Comparison of ENCODE assay signal across 24 cellular contexts in the genomic region with DNA sequence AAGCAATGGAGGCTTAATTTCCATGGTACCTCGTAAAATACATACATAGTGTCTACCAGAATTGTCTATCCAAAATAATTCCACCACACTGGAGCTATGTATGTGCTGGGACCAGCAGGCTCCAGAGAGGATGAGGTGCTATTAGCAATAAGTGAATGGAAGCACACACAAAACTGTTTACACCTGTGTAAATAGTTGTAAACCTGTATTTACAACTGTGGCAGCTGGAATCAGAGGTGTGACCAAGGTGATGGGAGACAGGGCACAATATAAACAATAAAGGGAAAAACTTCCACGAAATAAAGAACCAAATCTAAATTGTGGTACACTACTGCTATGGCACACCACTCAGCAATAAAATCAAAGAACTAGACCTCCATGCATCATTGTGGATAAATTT. TPM values are rescaled to one million over a fixed set of nuclear protein-coding genes. Genes with fewer than 3 reads are reported as not detected.
DNase-seq lines count a peak whose midpoint lies in the region; ATAC-seq and FAIRE-seq lines count a peak whose summit lies in the region.
"Had no signal": no experiment of that assay in that cellular context is flagged by ENCODE, and none has a peak within 500 bp of the region (broad histone marks: within the 10 kb centered on the region; RNA-seq: fewer than 3 reads in every experiment).

No MANE protein-coding gene starts in this region.

- POLR2A ChIA-PET in CD8-positive, alpha-beta memory T cell (lab: Charles Lee), result no interaction called here

- no peaks in the 10 kb centered on the region for H3K36me3 ChIP-seq in CD8-positive, alpha-beta memory T cell (ENCODE audit: insufficient read depth, low read length)
- H3K36me3 ChIP-seq in mesenchymal stem cell (ENCODE audit: control insufficient read depth in 1 of 2, insufficient read depth in 2 of 2, low read depth in 1 of 2, low read length in 2 of 2), result peaks cover 4 to 47% of the 10 kb centered on the region in 2 experiments

- peaks cover 49 to 79% (median 66%) of the 10 kb centered on the region in 3 donors for H3K4me1 Mint-ChIP-seq in CD8-positive, alpha-beta memory T cell

- DNase-seq in NCI-H1417 (lab: John Stamatoyannopoulos, UW) (peak in 2 of 3 experiments; percentile 2 to 28), NCI-H1417 treated with DMSO at 0.1 percent for 48 hours (lab: John Stamatoyannopoulos, UW) (no peak), NCI-H510A (lab: John Stamatoyannopoulos, UW) (peak; percentile 19), mesenchymal stem cell (no peak), HTR-8/SVneo (ENCODE audit: insufficient read length, low spot score) (no peak), GM19239 (ENCODE audit: insufficient read length, low spot score) (no peak)
- no peak for DNase-seq in CD8-positive, alpha-beta memory T cell
- DNase-seq: 8988T; activated CD4-positive, CD25-positive, alpha-beta regulatory T cell; activated gamma-delta T cell; effector CD4-positive, alpha-beta T cell; head of caudate nucleus; immature natural killer cell; Karpas-422; naive thymus-derived CD8-positive, alpha-beta T cell; NCI-H1092 treated with DMSO at 0.1 percent for 48 hours; NCI-H446; Right ventricle myocardium superior; stimulated activated CD8-positive, alpha-beta memory T cell treated with anti-CD3 and anti-CD28 coated beads, Interleukin-4, amount 100 ng/mL, for 48 hours; substantia nigra; T-cell had no signal

- no peak overlapping the region for H3K18ac ChIP-seq in mesenchymal stem cell (ENCODE audit: low read depth in 1 of 2, low read length in 2 of 2)

- no peak overlapping the region for H4K91ac ChIP-seq in mesenchymal stem cell (ENCODE audit: low read length)

- H2BK120ac ChIP-seq in mesenchymal stem cell (ENCODE audit: low read depth, low read length), result no peak overlapping the region

- H2BK15ac ChIP-seq in mesenchymal stem cell (ENCODE audit: low read depth, poor library complexity, severe bottlenecking), result no peak overlapping the region

- no peak overlapping the region for H4K8ac ChIP-seq in mesenchymal stem cell (ENCODE audit: low read length)

- H3K27ac Mint-ChIP-seq in CD8-positive, alpha-beta memory T cell, result peak overlapping the region in 4 of 8 donors; percentile 17 to 29 (median 20)

- H3K4me2 ChIP-seq in mesenchymal stem cell (ENCODE audit: low read length, poor library complexity, severe bottlenecking), result no peak overlapping the region
- H3K4me2 ChIP-seq: smooth muscle cell had no signal

- peaks cover 23% of the 10 kb centered on the region for H3K4me1 ChIP-seq in CD8-positive, alpha-beta memory T cell (ENCODE audit: insufficient read depth, low read length)
- H3K4me1 ChIP-seq in mesenchymal stem cell (ENCODE audit: control insufficient read depth, insufficient read depth, low read depth, low read length), result peaks cover 8% of the 10 kb centered on the region

- no peak overlapping the region for H3K14ac ChIP-seq in mesenchymal stem cell (ENCODE audit: low read length in 2 of 2)

- CTCF ChIA-PET in CD8-positive, alpha-beta memory T cell (lab: Charles Lee), result no interaction called here

- H3K27ac ChIP-seq in CD8-positive, alpha-beta memory T cell (ENCODE audit: low read depth, low read length), result no peak overlapping the region
- H3K27ac ChIP-seq in mesenchymal stem cell (ENCODE audit: low read length, poor library complexity, severe bottlenecking), result no peak overlapping the region

- peak overlapping the region in 4 of 7 donors; percentile 4 to 45 (median 30) for H3K4me3 Mint-ChIP-seq in CD8-positive, alpha-beta memory T cell
- H3K4me3 Mint-ChIP-seq: central memory CD8-positive, alpha-beta T cell; immature natural killer cell had no signal

- no peak overlapping the region for H3K9ac ChIP-seq in mesenchymal stem cell (ENCODE audit: low read length)

- peaks cover 4% of the 10 kb centered on the region for H3K79me1 ChIP-seq in mesenchymal stem cell (replicated peaks; ENCODE audit: low read length, poor library complexity, severe bottlenecking)

- H2BK5ac ChIP-seq in mesenchymal stem cell (ENCODE audit: low read depth, low read length, poor library complexity, severe bottlenecking), result no peak overlapping the region

- H3K36me3 Mint-ChIP-seq in CD8-positive, alpha-beta memory T cell, result peaks cover 9 to 48% (median 9%) of the 10 kb centered on the region in 3 donors

- no peak overlapping the region for H2AFZ ChIP-seq in mesenchymal stem cell (ENCODE audit: low read depth, low read length)

- no peak for ATAC-seq in HG03342 (IDR thresholded peaks at IDR 0.05; ENCODE audit: unreplicated experiment)

- no peaks in the 10 kb centered on the region for H3K9me3 ChIP-seq in CD8-positive, alpha-beta memory T cell (ENCODE audit: low read length)
- no peaks in the 10 kb centered on the region for H3K9me3 ChIP-seq in mesenchymal stem cell (ENCODE audit: control insufficient read depth, low read length)

- no peak overlapping the region for H3K4me3 ChIP-seq in CD8-positive, alpha-beta memory T cell (ENCODE audit: low read length)
- no peak overlapping the region for H3K4me3 ChIP-seq in mesenchymal stem cell (ENCODE audit: insufficient read depth in 1 of 2, low read depth in 1 of 2, low read length in 2 of 2)
- H3K4me3 ChIP-seq: smooth muscle cell had no signal

- H3K27me3 Mint-ChIP-seq in CD8-positive, alpha-beta memory T cell, result no peaks in the 10 kb centered on the region
- H3K27me3 Mint-ChIP-seq: central memory CD8-positive, alpha-beta T cell; naive thymus-derived CD8-positive, alpha-beta T cell; T-cell had no signal

- no peaks in the 10 kb centered on the region for H3K27me3 ChIP-seq in CD8-positive, alpha-beta memory T cell (ENCODE audit: insufficient read depth, low read length, poor library complexity, severe bottlenecking)
- no peaks in the 10 kb centered on the region for H3K27me3 ChIP-seq in mesenchymal stem cell (ENCODE audit: control insufficient read depth in 1 of 2, insufficient read depth in 1 of 2, low read length in 2 of 2)

- no peaks in the 10 kb centered on the region for H3K9me3 Mint-ChIP-seq in CD8-positive, alpha-beta memory T cell
- H3K9me3 Mint-ChIP-seq: central memory CD8-positive, alpha-beta T cell; immature natural killer cell; T-cell had no signal

- no peak overlapping the region for H2BK12ac ChIP-seq in mesenchymal stem cell (ENCODE audit: low read length in 2 of 2)

- no peak overlapping the region for H3K4ac ChIP-seq in mesenchymal stem cell (ENCODE audit: low read depth in 1 of 2, low read length in 2 of 2)

- FAIRE-seq in HTR-8/SVneo (lab: Jason Lieb, UNC) (no peak), GM19239 (lab: Jason Lieb, UNC) (no peak)

- WGBS in mesenchymal stem cell, result no CpG with 5 or more reads among the region's 2 CpGs

- H2AK5ac ChIP-seq in mesenchymal stem cell (ENCODE audit: low read length, severe bottlenecking), result peak overlapping the region; percentile 83

- no peak overlapping the region for H3K23ac ChIP-seq in mesenchymal stem cell (ENCODE audit: low read length in 2 of 2)

RNA-seq across cellular contexts. Expression of a gene that starts 14.4 kb away (rescaled TPM):
- total RNA-seq in CD8-positive, alpha-beta memory T cell, result 10 to 100 TPM; 19.2 to 20.6 TPM
- polyA plus RNA-seq in CD8-positive, alpha-beta memory T cell, result 27.9 TPM
- 59.0 TPM for polyA plus RNA-seq in mesenchymal stem cell (2013, experiment 1 of 2)
- polyA plus RNA-seq in mesenchymal stem cell (2013, experiment 2 of 2), result 60.7 TPM

RNA-seq across cellular contexts. Expression of a gene that starts 14.5 kb away (rescaled TPM):
- total RNA-seq in CD8-positive, alpha-beta memory T cell, result 10 to 100 TPM; 31.1 to 33.5 TPM
- 34.1 TPM for polyA plus RNA-seq in CD8-positive, alpha-beta memory T cell
- 18.7 TPM for polyA plus RNA-seq in mesenchymal stem cell (2013, experiment 1 of 2)
- polyA plus RNA-seq in mesenchymal stem cell (2013, experiment 2 of 2), result 17.7 TPM

Comparison
In these comparisons a context has a peak if more than half of its experiments do, and no peak if none do; other contexts are left out.
1. DNase-seq: peak in NCI-H1417 (2 of 3) and NCI-H510A (single experiment); none in NCI-H1417 treated with DMSO at 0.1 percent for 48 hours (single experiment), CD8-positive, alpha-beta memory T cell (0 of 5), mesenchymal stem cell (single experiment), HTR-8/SVneo (single experiment) and GM19239 (single experiment).